In the genomic region with DNA sequence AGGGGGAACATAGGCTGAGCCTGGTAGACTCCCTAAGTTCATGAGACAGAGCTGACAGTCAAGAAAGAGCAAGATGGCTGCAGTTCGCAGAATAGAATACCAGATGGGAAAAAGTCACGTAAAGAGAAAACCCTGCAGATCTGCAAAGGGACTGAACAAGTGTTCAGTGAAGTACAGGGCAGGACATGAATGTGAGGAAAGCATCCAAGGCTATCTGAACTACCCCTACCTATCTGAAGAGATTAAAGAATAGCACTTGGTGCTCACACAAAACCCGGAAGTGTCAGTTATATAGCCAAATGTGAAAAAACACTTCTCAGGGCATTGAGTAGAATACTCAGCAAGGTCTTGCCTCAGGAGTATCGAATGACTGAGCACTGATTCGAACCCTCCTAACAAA, we compare ENCODE assay signal across 1 cellular context.
TF ChIP-seq lines count a peak whose summit lies in the region.

No MANE protein-coding gene starts in this region.

TF ChIP-seq in H1, 55 proteins besides CTCF, POLR2A, EP300 and RAD21:
- no peak for TF ChIP-seq TBP (IDR thresholded peaks at IDR 0.05; ENCODE audit: low read depth, low read length)
- no peak for TF ChIP-seq GABPA (IDR thresholded peaks at IDR 0.05; ENCODE audit: borderline replicate concordance, insufficient read depth, low read length)
- TF ChIP-seq SUZ12 (IDR thresholded peaks at IDR 0.05; ENCODE audit: low read length), result no peak
- no peak for TF ChIP-seq EGR1 (IDR thresholded peaks at IDR 0.05; ENCODE audit: borderline replicate concordance, low read depth, low read length)
- TF ChIP-seq RFX5 (IDR thresholded peaks at IDR 0.05; ENCODE audit: borderline replicate concordance, low read depth, low read length), result no peak
- TF ChIP-seq HDAC2 (IDR thresholded peaks at IDR 0.05; ENCODE audit: borderline replicate concordance in 1 of 2, low read depth in 2 of 2, low read length in 2 of 2), result no peak
- TF ChIP-seq ASH2L (IDR thresholded peaks at IDR 0.05; ENCODE audit: low read length), result no peak
- no peak for TF ChIP-seq CHD1 (IDR thresholded peaks at IDR 0.05; ENCODE audit: low read depth, low read length)
- no peak for TF ChIP-seq KDM1A (IDR thresholded peaks at IDR 0.05; ENCODE audit: borderline replicate concordance, low read length)
- no peak for TF ChIP-seq CBX8 (IDR thresholded peaks at IDR 0.05; ENCODE audit: borderline replicate concordance, low read depth, low read length)
- TF ChIP-seq, protein P1, sequence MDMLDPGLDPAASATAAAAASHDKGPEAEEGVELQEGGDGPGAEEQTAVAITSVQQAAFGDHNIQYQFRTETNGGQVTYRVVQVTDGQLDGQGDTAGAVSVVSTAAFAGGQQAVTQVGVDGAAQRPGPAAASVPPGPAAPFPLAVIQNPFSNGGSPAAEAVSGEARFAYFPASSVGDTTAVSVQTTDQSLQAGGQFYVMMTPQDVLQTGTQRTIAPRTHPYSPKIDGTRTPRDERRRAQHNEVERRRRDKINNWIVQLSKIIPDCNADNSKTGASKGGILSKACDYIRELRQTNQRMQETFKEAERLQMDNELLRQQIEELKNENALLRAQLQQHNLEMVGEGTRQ (IDR thresholded peaks at IDR 0.05; ENCODE audit: low read length), result no peak
- TF ChIP-seq GTF2F1 (IDR thresholded peaks at IDR 0.05; ENCODE audit: borderline replicate concordance, low read depth, low read length), result no peak
